ENCODE assay signal across 24 cellular contexts in genomic region chr12:112007945-112008344, GRCh38. TPM values are rescaled to one million over a fixed set of nuclear protein-coding genes. Genes with fewer than 3 reads are reported as not detected.
DNase-seq lines count a peak whose midpoint lies in the region; ATAC-seq, FAIRE-seq and TF ChIP-seq lines count a peak whose summit lies in the region.
"Had no signal": no experiment of that assay in that cellular context is flagged by ENCODE, and none has a peak within 500 bp of the region (broad histone marks: within the 10 kb centered on the region; RNA-seq: fewer than 3 reads in every experiment).

No MANE protein-coding gene starts in this region.

- peaks cover 14% of the 10 kb centered on the region for H3K4me1 Mint-ChIP-seq in astrocyte (ENCODE audit: low read depth, unreplicated experiment)
- H3K4me1 Mint-ChIP-seq in naive thymus-derived CD4-positive, alpha-beta T cell, result peaks cover 30 to 68% (median 51%) of the 10 kb centered on the region in 7 donors

- H3K27me3 Mint-ChIP-seq in astrocyte (ENCODE audit: low read depth, unreplicated experiment), result no peaks in the 10 kb centered on the region
- no peaks in the 10 kb centered on the region for H3K27me3 Mint-ChIP-seq in naive thymus-derived CD4-positive, alpha-beta T cell
- H3K27me3 Mint-ChIP-seq: CD4-positive, alpha-beta memory T cell; IgD-negative memory B cell; stimulated activated naive B cell treated with anti-CD40 and anti-IgM and Interleukin-4, amounts not matched to agents 10 μg/mL and 1 μg/mL and 100 μg/mL, for 72 hours had no signal

- H3K23ac ChIP-seq in IMR-90 (ENCODE audit: low read depth, low read length), result no peak overlapping the region

- H3K9me3 ChIP-seq in IMR-90 (ENCODE audit: control insufficient read depth, insufficient read depth, low read length) (no peaks in the 10 kb centered on the region), astrocyte (ENCODE audit: insufficient read depth, low read depth, low read length) (no peaks in the 10 kb centered on the region)
- H3K9me3 ChIP-seq in naive thymus-derived CD4-positive, alpha-beta T cell (ENCODE audit: control insufficient read depth in 2 of 3, low read length in 3 of 3), result no peaks in the 10 kb centered on the region
- H3K9me3 ChIP-seq: thoracic aorta had no signal

- 80% methylated on average over 3 of the region's 9 CpGs; no CpG with 5 or more reads in 1 of the 2 experiments for WGBS in IMR-90 (ENCODE audit: extremely low coverage in 2 of 2, insufficient read length in 1 of 2), 2 experiments

- H2BK120ac ChIP-seq in IMR-90 (ENCODE audit: low read depth, low read length), result no peak overlapping the region

- no peak overlapping the region for H4K5ac ChIP-seq in IMR-90 (ENCODE audit: low read depth, low read length)

- H3K4me3 Mint-ChIP-seq in astrocyte (ENCODE audit: unreplicated experiment), result peak overlapping the region; percentile 61
- H3K4me3 Mint-ChIP-seq in naive thymus-derived CD4-positive, alpha-beta T cell, result no peak overlapping the region
- H3K4me3 Mint-ChIP-seq: immature natural killer cell; stimulated activated naive B cell treated with anti-CD40 and anti-IgM and Interleukin-4, amounts not matched to agents 10 μg/mL and 1 μg/mL and 100 μg/mL, for 72 hours had no signal

- dilution Hi-C loops in IMR-90 (cut with HindIII; ENCODE audit: low sequenced_read_pairs, unreplicated experiment), result no loop called here

- H3K4ac ChIP-seq in IMR-90 (ENCODE audit: low read depth, low read length), result no peak overlapping the region

- no peak overlapping the region for H4K8ac ChIP-seq in IMR-90 (ENCODE audit: low read depth in 2 of 2, low read length in 2 of 2)

- peaks cover 6% of the 10 kb centered on the region; the same call in 1 of the 2 replicates for H3K9me1 ChIP-seq in IMR-90 (ENCODE audit: insufficient read depth, low read length)

- H2AK9ac ChIP-seq in IMR-90 (replicated peaks; ENCODE audit: low read depth, low read length, poor library complexity), result no peak overlapping the region

- no peaks in the 10 kb centered on the region for H3K36me3 Mint-ChIP-seq in astrocyte (ENCODE audit: low read depth, unreplicated experiment)
- peaks cover 5 to 25% (median 16%) of the 10 kb centered on the region in 5 donors for H3K36me3 Mint-ChIP-seq in naive thymus-derived CD4-positive, alpha-beta T cell

- in situ Hi-C loops in Caki2 (cut with HindIII; ENCODE audit: low pct_unique_long_range_greater_than_20kb, low sequenced_read_pairs) (no loop called here), IMR-90 (cut with MboI; ENCODE audit: low sequenced_read_pairs) (no loop called here)

- H3K27ac ChIP-seq in IMR-90 (ENCODE audit: insufficient read depth, low read length) (no peak overlapping the region), astrocyte (ENCODE audit: low read depth, low read length) (no peak overlapping the region)
- H3K27ac ChIP-seq in naive thymus-derived CD4-positive, alpha-beta T cell (ENCODE audit: low read depth, low read length), result no peak overlapping the region
- H3K27ac ChIP-seq: foreskin keratinocyte, GM23248, thoracic aorta, WERI-Rb-1 had no signal

- DNase-seq in Caki2 (ENCODE audit: low read depth), result peak; percentile 30
- peak; percentile 50 for DNase-seq in IMR-90
- peak; percentile 29 for DNase-seq in astrocyte (ENCODE audit: low read depth)
- no peak for DNase-seq in naive thymus-derived CD4-positive, alpha-beta T cell
- DNase-seq in DMS53 (lab: John Stamatoyannopoulos, UW), result no peak
- DNase-seq: activated CD4-positive, alpha-beta T cell treated with anti-CD3 and anti-CD28 coated beads, Interleukin-2, amount 50 U/mL, for 48 hours; CD4-positive, alpha-beta memory T cell; DMS79; foreskin keratinocyte; GM23248; immature natural killer cell; MM.1S; NCI-H146; NCI-H524; stimulated activated naive B cell treated with anti-CD40 and anti-IgM and Interleukin-4, amounts not matched to agents 10 μg/mL and 1 μg/mL and 100 μg/mL, for 72 hours; T-helper 2 cell; WERI-Rb-1 had no signal

- TF ChIP-seq CTCF in IMR-90 (conservative IDR thresholded peaks at IDR 0.05; ENCODE audit: low read depth, low read length), result no peak
- no peak for TF ChIP-seq CTCF in astrocyte (IDR thresholded peaks at IDR 0.05; ENCODE audit: insufficient read depth, low read depth, low read length)

- peaks cover 6% of the 10 kb centered on the region for H3K79me2 ChIP-seq in astrocyte (ENCODE audit: insufficient read depth, low read length)

- no peak overlapping the region for H3K18ac ChIP-seq in IMR-90 (ENCODE audit: low read depth, low read length)

- H3K27me3 ChIP-seq in IMR-90 (ENCODE audit: control insufficient read depth, insufficient read depth, low read length) (no peaks in the 10 kb centered on the region), astrocyte (ENCODE audit: insufficient read depth, low read length) (no peaks in the 10 kb centered on the region)
- H3K27me3 ChIP-seq in naive thymus-derived CD4-positive, alpha-beta T cell (ENCODE audit: control insufficient read depth in 2 of 2, insufficient read depth in 2 of 2, low read length in 2 of 2), result no peaks in the 10 kb centered on the region
- H3K27me3 ChIP-seq: foreskin keratinocyte had no signal

- no peak for TF ChIP-seq POLR2A in IMR-90 (IDR thresholded peaks at IDR 0.05; ENCODE audit: low read depth, low read length)

- ATAC-seq in IMR-90 (ENCODE audit: low read depth) (no peak), GM21423 (IDR thresholded peaks at IDR 0.05; ENCODE audit: unreplicated experiment) (no peak), GM19035 (IDR thresholded peaks at IDR 0.05; ENCODE audit: unreplicated experiment) (no peak)
- no peak for ATAC-seq in naive thymus-derived CD4-positive, alpha-beta T cell
- ATAC-seq: foreskin keratinocyte; stimulated activated naive B cell treated with anti-CD40 and anti-IgM and Interleukin-4, amounts not matched to agents 10 μg/mL and 1 μg/mL and 100 μg/mL, for 72 hours had no signal

- H3K56ac ChIP-seq in IMR-90 (ENCODE audit: extremely low read depth, insufficient read depth, low read length), result no peak overlapping the region

- no peak overlapping the region for H2BK20ac ChIP-seq in IMR-90 (ENCODE audit: low read depth, low read length)

- FAIRE-seq in astrocyte (lab: Jason Lieb, UNC), result no peak
- FAIRE-seq: GM12892 had no signal

- TF ChIP-seq RAD21 in IMR-90 (IDR thresholded peaks at IDR 0.05; ENCODE audit: low read length), result no peak

- H2AFZ ChIP-seq in IMR-90 (replicated peaks; ENCODE audit: low read length, poor library complexity) (no peak overlapping the region), astrocyte (ENCODE audit: low read depth, low read length) (no peak overlapping the region)
- H2AFZ ChIP-seq: GM23248 had no signal

- POLR2A ChIA-PET in IMR-90 (lab: Charles Lee; ENCODE audit: unreplicated experiment), result no interaction called here
- POLR2A ChIA-PET in naive thymus-derived CD4-positive, alpha-beta T cell (lab: Charles Lee), result interaction anchor here (1.1 kb wide), 2 partner anchors 10 to 14 kb away, joined by 5 to 6 read pairs; no protein-coding TSS in a partner anchor

- H3K36me3 ChIP-seq in IMR-90 (ENCODE audit: control insufficient read depth, insufficient read depth, low read length) (no peaks in the 10 kb centered on the region), astrocyte (ENCODE audit: insufficient read depth, low read length) (no peaks in the 10 kb centered on the region)
- H3K36me3 ChIP-seq in naive thymus-derived CD4-positive, alpha-beta T cell (ENCODE audit: control insufficient read depth in 2 of 3, insufficient read depth in 3 of 3, low read length in 3 of 3), result no peaks in the 10 kb centered on the region
- H3K36me3 ChIP-seq: thoracic aorta, WERI-Rb-1 had no signal

- CTCF ChIA-PET in IMR-90 (lab: Yijun Ruan, JAX), result no interaction called here
- CTCF ChIA-PET in naive thymus-derived CD4-positive, alpha-beta T cell (lab: Charles Lee), result no interaction called here

- H2BK15ac ChIP-seq in IMR-90 (ENCODE audit: low read depth, low read length), result no peak overlapping the region

- no peak overlapping the region for H3K14ac ChIP-seq in IMR-90 (replicated peaks; ENCODE audit: low read depth, low read length)

- H3K9me3 Mint-ChIP-seq in astrocyte (ENCODE audit: unreplicated experiment), result peaks cover 2% of the 10 kb centered on the region
- peaks cover 0 to 10% (median 0%) of the 10 kb centered on the region in 11 donors for H3K9me3 Mint-ChIP-seq in naive thymus-derived CD4-positive, alpha-beta T cell
- H3K9me3 Mint-ChIP-seq: IgD-negative memory B cell; immature natural killer cell; stimulated activated naive B cell treated with anti-CD40 and anti-IgM and Interleukin-4, amounts not matched to agents 10 μg/mL and 1 μg/mL and 100 μg/mL, for 72 hours had no signal

- no peak overlapping the region for H2AK5ac ChIP-seq in IMR-90 (ENCODE audit: low read depth, low read length)

- H3K4me2 ChIP-seq in IMR-90 (ENCODE audit: low read depth, low read length), result no peak overlapping the region
- H3K4me2 ChIP-seq in astrocyte (ENCODE audit: low read length), result no peak overlapping the region
- H3K4me2 ChIP-seq: smooth muscle cell had no signal

- H2BK5ac ChIP-seq in IMR-90 (ENCODE audit: low read depth, low read length, poor library complexity, severe bottlenecking), result no peak overlapping the region

- H4K20me1 ChIP-seq in IMR-90 (ENCODE audit: insufficient read depth, low read length) (no peaks in the 10 kb centered on the region), astrocyte (ENCODE audit: insufficient read depth, low read length) (no peaks in the 10 kb centered on the region)

- no peak overlapping the region for H4K91ac ChIP-seq in IMR-90 (ENCODE audit: insufficient read depth, low read depth, low read length)

- no peak overlapping the region for H3K4me3 ChIP-seq in IMR-90 (ENCODE audit: insufficient read depth, low read depth, low read length)
- H3K4me3 ChIP-seq in astrocyte (ENCODE audit: insufficient read depth, low read depth, low read length), result no peak overlapping the region
- H3K4me3 ChIP-seq in naive thymus-derived CD4-positive, alpha-beta T cell (ENCODE audit: low read length), result no peak overlapping the region
- H3K4me3 ChIP-seq: GM23248, SK-N-MC, smooth muscle cell, thoracic aorta had no signal

- H3K79me1 ChIP-seq in IMR-90 (ENCODE audit: low read depth in 1 of 2, low read length in 2 of 2), result peaks cover 9 to 26% of the 10 kb centered on the region in 2 experiments

- no peak overlapping the region for H3K9ac ChIP-seq in IMR-90 (ENCODE audit: low read depth, low read length)
- H3K9ac ChIP-seq in astrocyte (ENCODE audit: low read length), result no peak overlapping the region
- H3K9ac ChIP-seq: GM23248 had no signal

- H3K4me1 ChIP-seq in IMR-90 (ENCODE audit: control insufficient read depth, insufficient read depth, low read length), result peaks cover 5% of the 10 kb centered on the region
- H3K4me1 ChIP-seq in astrocyte (ENCODE audit: insufficient read depth, low read length), result no peaks in the 10 kb centered on the region
- H3K4me1 ChIP-seq in naive thymus-derived CD4-positive, alpha-beta T cell (ENCODE audit: control insufficient read depth in 2 of 2, insufficient read depth in 2 of 2, low read length in 2 of 2), result peaks cover 13 to 24% of the 10 kb centered on the region in 2 donors

- intact Hi-C loops in IMR-90 (cut with micrococcal nuclease), result no loop called here
- intact Hi-C loops in naive thymus-derived CD4-positive, alpha-beta T cell (cut with micrococcal nuclease), result no loop called here

- H3K27ac Mint-ChIP-seq in astrocyte (ENCODE audit: unreplicated experiment), result no peak overlapping the region
- H3K27ac Mint-ChIP-seq in naive thymus-derived CD4-positive, alpha-beta T cell, result peak overlapping the region in 6 of 9 donors; percentile 14 to 63 (median 51)
- H3K27ac Mint-ChIP-seq: IgD-negative memory B cell; immature natural killer cell; stimulated activated naive B cell treated with anti-CD40 and anti-IgM and Interleukin-4, amounts not matched to agents 10 μg/mL and 1 μg/mL and 100 μg/mL, for 72 hours had no signal

- BruUV-seq in IMR-90 (replicated peaks; lab: Mats Ljungman, UMichigan), result no TSS peak

RNA-seq across cellular contexts. Expression of gene TMEM116, which starts 5.0 kb away (rescaled TPM):
- total RNA-seq in Caki2 (2014; rRNA removed; shearing (Covaris generic); ENCODE audit: low replicate concordance), result 19.6 and 22.5 TPM in 2 replicates
- total RNA-seq in IMR-90 (2012; rRNA removed), result 4.7 and 8.4 TPM in 2 replicates
- 4.6 and 5.5 TPM in 2 replicates for polyA plus RNA-seq in IMR-90 (2012; rRNA removed)
- polyA plus RNA-seq in IMR-90 (2012; cell fraction: cytosol; rRNA removed), result 3.4 and 3.8 TPM in 2 replicates
- 2.9 and 8.4 TPM in 2 replicates for polyA plus RNA-seq in IMR-90 (2012; cell fraction: nucleus; rRNA removed; ENCODE audit: low replicate concordance)
- 7.5 TPM in 2 replicates for total RNA-seq in astrocyte
- total RNA-seq in naive thymus-derived CD4-positive, alpha-beta T cell, result 10 to 100 TPM; 12.6 to 29.3 (median 23.0) TPM
- 10 to 100 TPM in 1 of 2 donors, 1 to 10 TPM in 1; 8.7 to 13.3 TPM for polyA plus RNA-seq in naive thymus-derived CD4-positive, alpha-beta T cell

RNA-seq across cellular contexts. Expression of gene ERP29, which starts 5.3 kb away (rescaled TPM):
- 166 and 193 TPM in 2 replicates for total RNA-seq in Caki2 (2014; rRNA removed; shearing (Covaris generic); ENCODE audit: low replicate concordance)
- total RNA-seq in IMR-90 (2012; rRNA removed), result 30.3 and 36.1 TPM in 2 replicates
- polyA plus RNA-seq in IMR-90 (2012; rRNA removed), result 82.2 and 98.8 TPM in 2 replicates
- 45.7 and 75.1 TPM in 2 replicates for polyA plus RNA-seq in IMR-90 (2012; cell fraction: cytosol; rRNA removed)
- polyA plus RNA-seq in IMR-90 (2012; cell fraction: nucleus; rRNA removed; ENCODE audit: low replicate concordance), result 21.4 and 48.6 TPM in 2 replicates
- 93.8 and 96.7 TPM in 2 replicates for total RNA-seq in astrocyte
- 100 to 1,000 TPM; 115 to 184 (median 127) TPM for total RNA-seq in naive thymus-derived CD4-positive, alpha-beta T cell
- 100 to 1,000 TPM; 219 to 253 TPM for polyA plus RNA-seq in naive thymus-derived CD4-positive, alpha-beta T cell

Comparison
In these comparisons a context has a peak if more than half of its experiments do, and no peak if none do; other contexts are left out.
1. DNase-seq: peak in Caki2 (single experiment), IMR-90 (single experiment) and astrocyte (single experiment); none in naive thymus-derived CD4-positive, alpha-beta T cell (0 of 9) and DMS53 (single experiment).